ENCODE assay signal across 10 cellular contexts in the genomic region with DNA sequence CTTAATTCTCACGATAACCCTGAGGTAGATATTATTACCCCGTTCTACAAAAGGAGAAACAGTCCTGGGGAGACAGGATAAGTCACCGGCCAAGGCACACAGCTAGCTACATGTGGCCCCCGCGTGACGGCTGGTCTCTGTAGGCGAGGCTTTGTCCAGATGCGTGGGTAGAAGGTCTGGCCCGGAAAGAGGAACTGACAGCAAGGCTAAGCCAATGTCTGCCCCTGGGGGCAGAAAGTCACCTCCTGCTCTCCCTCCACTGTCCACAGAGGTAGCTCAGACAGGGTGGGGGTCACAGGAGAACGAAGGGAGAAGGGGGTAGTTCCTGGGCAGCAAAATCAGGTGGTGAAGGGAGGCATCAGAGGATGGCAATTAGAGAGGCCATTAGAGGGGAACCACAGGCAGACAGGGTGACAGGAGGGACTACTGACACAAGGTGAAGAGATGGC. TPM values are rescaled to one million over a fixed set of nuclear protein-coding genes. Genes with fewer than 3 reads are reported as not detected.
DNase-seq lines count a peak whose midpoint lies in the region; ATAC-seq, FAIRE-seq and TF ChIP-seq lines count a peak whose summit lies in the region.
"Had no signal": no experiment of that assay in that cellular context is flagged by ENCODE, and none has a peak within 500 bp of the region (broad histone marks: within the 10 kb centered on the region; RNA-seq: fewer than 3 reads in every experiment).

No MANE protein-coding gene starts in this region.

- H3K9me3 ChIP-seq in vagina = no peaks in the 10 kb centered on the region

- H3K4me3 Mint-ChIP-seq in MCF 10A (ENCODE audit: unreplicated experiment) = no peak overlapping the region
- H3K4me3 Mint-ChIP-seq in activated CD4-positive, alpha-beta T cell treated with anti-CD3 and anti-CD28 coated beads, Interleukin-2, amount 10 ng/mL, durations not matched to agents 24 days and 14 days = no peak overlapping the region

- intact Hi-C loops in MCF 10A (cut with micrococcal nuclease) (no loop called here), vagina (cut with DNase I) (no loop called here)
- intact Hi-C loops in activated CD4-positive, alpha-beta T cell treated with anti-CD3 and anti-CD28 coated beads, Interleukin-2, amount 10 ng/mL, durations not matched to agents 24 days and 14 days (cut with micrococcal nuclease) = no loop called here

- peaks cover 11% of the 10 kb centered on the region for H3K4me1 Mint-ChIP-seq in MCF 10A (ENCODE audit: insufficient read depth, unreplicated experiment)
- peaks cover 2% of the 10 kb centered on the region for H3K4me1 Mint-ChIP-seq in activated CD4-positive, alpha-beta T cell treated with anti-CD3 and anti-CD28 coated beads, Interleukin-2, amount 10 ng/mL, durations not matched to agents 24 days and 14 days

- H3K36me3 Mint-ChIP-seq in MCF 10A (ENCODE audit: insufficient read depth, unreplicated experiment) = no peaks in the 10 kb centered on the region
- H3K36me3 Mint-ChIP-seq in activated CD4-positive, alpha-beta T cell treated with anti-CD3 and anti-CD28 coated beads, Interleukin-2, amount 10 ng/mL, durations not matched to agents 24 days and 14 days (ENCODE audit: low read depth) = no peaks in the 10 kb centered on the region

- H3K27me3 Mint-ChIP-seq in MCF 10A (ENCODE audit: insufficient read depth, unreplicated experiment) = no peaks in the 10 kb centered on the region
- no peaks in the 10 kb centered on the region for H3K27me3 Mint-ChIP-seq in activated CD4-positive, alpha-beta T cell treated with anti-CD3 and anti-CD28 coated beads, Interleukin-2, amount 10 ng/mL, durations not matched to agents 24 days and 14 days

- no peaks in the 10 kb centered on the region for H3K4me1 ChIP-seq in vagina

- CTCF ChIA-PET in MCF 10A (lab: Yijun Ruan, JAX) = interaction anchor here (0.6 kb wide), 1 partner anchor 40 kb away, joined by 3 read pairs; no protein-coding TSS in a partner anchor

- FAIRE-seq in GM12891 (lab: Jason Lieb, UNC) = peak; percentile 91

- no peaks in the 10 kb centered on the region for H3K27me3 ChIP-seq in vagina

- H3K9me3 Mint-ChIP-seq in MCF 10A (ENCODE audit: unreplicated experiment) = no peaks in the 10 kb centered on the region
- H3K9me3 Mint-ChIP-seq in activated CD4-positive, alpha-beta T cell treated with anti-CD3 and anti-CD28 coated beads, Interleukin-2, amount 10 ng/mL, durations not matched to agents 24 days and 14 days = no peaks in the 10 kb centered on the region

- DNase-seq in GM12891 (ENCODE audit: insufficient read length, low spot score) (peak; percentile 86), MCF 10A (ENCODE audit: unreplicated experiment) (peak; percentile 51), occipital lobe (lab: John Stamatoyannopoulos, UW) (peak; percentile 19), vagina (ENCODE audit: extremely low spot score in 2 of 2) (no peak)
- DNase-seq in activated CD4-positive, alpha-beta T cell treated with anti-CD3 and anti-CD28 coated beads, Interleukin-2, amount 10 ng/mL, durations not matched to agents 24 days and 14 days = no peak
- no peak for DNase-seq in stimulated activated CD4-positive, alpha-beta T cell treated with anti-CD3 and anti-CD28 coated beads, Interleukin-4, amount 100 ng/mL, for 1 hour
- DNase-seq: activated T-cell treated with anti-CD3 and anti-CD28 coated beads, Interleukin-2, amount 50 U/mL, for 1 hour; NCI-H1105 treated with DMSO at 0.1 percent for 48 hours had no signal

- TF ChIP-seq CTCF in MCF 10A (IDR thresholded peaks at IDR 0.05; ENCODE audit: unreplicated experiment) (no peak), vagina (IDR thresholded peaks at IDR 0.05) (no peak)

- H3K36me3 ChIP-seq in vagina = no peaks in the 10 kb centered on the region

- POLR2A ChIA-PET in MCF 10A (lab: Yijun Ruan, JAX) = no interaction called here

- no TSS peak for BruUV-seq in MCF 10A (replicated peaks; lab: Mats Ljungman, UMichigan)

- no peak overlapping the region for H3K27ac ChIP-seq in vagina

- ATAC-seq in HG03159 (IDR thresholded peaks at IDR 0.05; ENCODE audit: unreplicated experiment) (peak; percentile 58), GM19324 (IDR thresholded peaks at IDR 0.05; ENCODE audit: low FRiP score, unreplicated experiment) (no peak)

- TF ChIP-seq POLR2A in GM12891 (IDR thresholded peaks at IDR 0.05; ENCODE audit: low read depth, low read length) = 0 out of 2 replicates have a peak, but pooled peaks have one; percentile 41
- TF ChIP-seq POLR2A in vagina (IDR thresholded peaks at IDR 0.05) = no peak

- no peak overlapping the region for H3K27ac Mint-ChIP-seq in MCF 10A (ENCODE audit: low read depth, unreplicated experiment)
- H3K27ac Mint-ChIP-seq in activated CD4-positive, alpha-beta T cell treated with anti-CD3 and anti-CD28 coated beads, Interleukin-2, amount 10 ng/mL, durations not matched to agents 24 days and 14 days = no peak overlapping the region

- H3K4me3 ChIP-seq in vagina = no peak overlapping the region

TF ChIP-seq in GM12891, 5 proteins besides CTCF, POLR2A, EP300 and RAD21:
- peak; percentile 54; the same call in 1 of the 2 replicates for TF ChIP-seq POLR2AphosphoS5 (IDR thresholded peaks at IDR 0.05; ENCODE audit: low read depth, low read length)
- no peak for TF ChIP-seq PAX5 (IDR thresholded peaks at IDR 0.05; ENCODE audit: insufficient read depth, low read length, severe bottlenecking)
- peak; percentile 98 for TF ChIP-seq SPI1 (IDR thresholded peaks at IDR 0.05; ENCODE audit: low read depth, low read length)
- TF ChIP-seq TAF1 (IDR thresholded peaks at IDR 0.05; ENCODE audit: low read depth, low read length) = 0 out of 2 replicates have a peak, but pooled peaks have one; percentile 36
- TF ChIP-seq POU2F2 (IDR thresholded peaks at IDR 0.05; ENCODE audit: low read depth, low read length) = 0 out of 2 replicates have a peak, but pooled peaks have one; percentile 21

RNA-seq across cellular contexts. Expression of a gene that starts 1.8 kb away (rescaled TPM):
- polyA plus RNA-seq in GM12891 (2012; ENCODE audit: low read depth, missing spikeins) = 0.28 TPM
- total RNA-seq in MCF 10A (2022) = not detected in 2 replicates
- not detected for total RNA-seq in occipital lobe
- not detected for total RNA-seq in vagina
- total RNA-seq in activated CD4-positive, alpha-beta T cell treated with anti-CD3 and anti-CD28 coated beads, Interleukin-2, amount 10 ng/mL, durations not matched to agents 24 days and 14 days = not detected in 2 replicates

RNA-seq across cellular contexts. Expression of a gene that starts 2.0 kb away (rescaled TPM):
- polyA plus RNA-seq in GM12891 (2012; ENCODE audit: low read depth, missing spikeins) = not detected
- total RNA-seq in MCF 10A (2022) = not detected in 2 replicates
- total RNA-seq in occipital lobe = 1.4 TPM
- total RNA-seq in vagina = not detected
- not detected in 2 replicates for total RNA-seq in activated CD4-positive, alpha-beta T cell treated with anti-CD3 and anti-CD28 coated beads, Interleukin-2, amount 10 ng/mL, durations not matched to agents 24 days and 14 days

RNA-seq across cellular contexts. Expression of a gene that starts 11.4 kb away (rescaled TPM):
- 34.0 TPM for polyA plus RNA-seq in GM12891 (2012; ENCODE audit: low read depth, missing spikeins)
- total RNA-seq in MCF 10A (2022) (91.3 and 101 TPM in 2 replicates), occipital lobe (27.5 TPM), vagina (130 TPM)
- total RNA-seq in activated CD4-positive, alpha-beta T cell treated with anti-CD3 and anti-CD28 coated beads, Interleukin-2, amount 10 ng/mL, durations not matched to agents 24 days and 14 days = 71.7 and 76.6 TPM in 2 replicates

RNA-seq across cellular contexts. Expression of a gene that starts 29.4 kb away (rescaled TPM):
- 9.0 TPM for polyA plus RNA-seq in GM12891 (2012; ENCODE audit: low read depth, missing spikeins)
- total RNA-seq in MCF 10A (2022) (1.1 and 2.7 TPM in 2 replicates), occipital lobe (5.3 TPM), vagina (14.5 TPM)
- total RNA-seq in activated CD4-positive, alpha-beta T cell treated with anti-CD3 and anti-CD28 coated beads, Interleukin-2, amount 10 ng/mL, durations not matched to agents 24 days and 14 days = 1.8 and 2.1 TPM in 2 replicates

RNA-seq across cellular contexts. Expression of a gene that starts 38.2 kb away (rescaled TPM):
- 0.64 TPM for polyA plus RNA-seq in GM12891 (2012; ENCODE audit: low read depth, missing spikeins)
- 3.3 and 7.0 TPM in 2 replicates for total RNA-seq in MCF 10A (2022)
- total RNA-seq in occipital lobe = 68.9 TPM
- 170 TPM for total RNA-seq in vagina
- total RNA-seq in activated CD4-positive, alpha-beta T cell treated with anti-CD3 and anti-CD28 coated beads, Interleukin-2, amount 10 ng/mL, durations not matched to agents 24 days and 14 days = 0.83 and 1.1 TPM in 2 replicates

Comparison
In these comparisons a context has a peak if more than half of its experiments do, and no peak if none do; other contexts are left out.
1. DNase-seq: peak in GM12891 (single experiment), MCF 10A (single experiment) and occipital lobe (single experiment); none in vagina (0 of 2), activated CD4-positive, alpha-beta T cell treated with anti-CD3 and anti-CD28 coated beads, Interleukin-2, amount 10 ng/mL, durations not matched to agents 24 days and 14 days (single experiment) and stimulated activated CD4-positive, alpha-beta T cell treated with anti-CD3 and anti-CD28 coated beads, Interleukin-4, amount 100 ng/mL, for 1 hour (single experiment).